Comparison of ENCODE assay signal across 3 cellular contexts in the genomic region with DNA sequence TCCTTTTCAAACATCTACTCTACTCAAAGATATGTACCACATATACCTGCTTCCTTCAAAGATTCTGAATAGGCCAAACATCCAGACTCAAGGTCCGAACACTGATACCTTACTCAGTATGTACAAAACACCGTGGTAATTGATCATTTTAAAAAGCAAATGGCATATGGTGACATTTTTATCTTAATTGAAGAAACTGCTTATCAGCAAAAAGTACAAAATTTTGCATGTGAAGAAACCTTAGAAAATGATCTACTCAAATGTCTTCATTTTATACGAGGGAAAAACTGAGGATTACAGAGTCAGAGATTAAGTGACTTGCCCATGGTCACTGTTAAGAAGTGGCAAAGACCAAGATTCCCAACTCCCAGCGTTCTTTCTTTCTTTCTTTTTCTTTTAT.
TF ChIP-seq lines count a peak whose summit lies in the region.

No MANE protein-coding gene starts in this region.

TF ChIP-seq in HepG2, 621 proteins besides CTCF, POLR2A, EP300 and RAD21:
- TF ChIP-seq ZNF431 (CRISPR knock-in tag; IDR thresholded peaks at IDR 0.05; ENCODE audit: borderline replicate concordance, low read depth) (no peak), SMARCC2 (IDR thresholded peaks at IDR 0.05) (no peak), SSRP1 (CRISPR knock-in tag; IDR thresholded peaks at IDR 0.05) (no peak), MAFK (conservative IDR thresholded peaks at IDR 0.05 in 1 of 2, IDR thresholded peaks at IDR 0.05 in 1 of 2; ENCODE audit: low read length in 2 of 2) (peak; percentile 75 to 85), ZNF121 (CRISPR knock-in tag; IDR thresholded peaks at IDR 0.05) (no peak), MAFF (IDR thresholded peaks at IDR 0.05; ENCODE audit: low read depth, low read length) (peak; percentile 87), TRIM24 (CRISPR knock-in tag; IDR thresholded peaks at IDR 0.05) (no peak), HIC2 (CRISPR knock-in tag; IDR thresholded peaks at IDR 0.05; ENCODE audit: low read depth) (no peak)
TF ChIP-seq in HepG2: peak in this region for 2.

TF ChIP-seq in IMR-90, 13 proteins besides CTCF, POLR2A, EP300 and RAD21:
- TF ChIP-seq SMC3 (IDR thresholded peaks at IDR 0.05; ENCODE audit: low read depth, low read length) (no peak), MAFK (IDR thresholded peaks at IDR 0.05; ENCODE audit: low read depth, low read length) (peak; percentile 44), NFE2L2 (IDR thresholded peaks at IDR 0.05; ENCODE audit: low read depth, low read length) (no peak), MXI1 (IDR thresholded peaks at IDR 0.05; ENCODE audit: borderline replicate concordance, low read depth, low read length) (no peak), FOS (IDR thresholded peaks at IDR 0.05; ENCODE audit: low read depth, low read length) (no peak)

TF ChIP-seq in K562, 482 proteins besides CTCF, POLR2A, EP300 and RAD21:
- peak; percentile 82 for TF ChIP-seq ZNF316 (IDR thresholded peaks at IDR 0.05)
- TF ChIP-seq ASH1L (IDR thresholded peaks at IDR 0.05; ENCODE audit: borderline replicate concordance, low read depth, partially characterized antibody) = no peak
- peak; percentile 78 for TF ChIP-seq MAFG (tag; conservative IDR thresholded peaks at IDR 0.05)
- peak; percentile 80 for TF ChIP-seq C11orf30 (IDR thresholded peaks at IDR 0.05; ENCODE audit: low read depth)
- TF ChIP-seq ZNF3 (CRISPR knock-in tag; IDR thresholded peaks at IDR 0.05) = no peak
- TF ChIP-seq MAFF (IDR thresholded peaks at IDR 0.05; ENCODE audit: low read length) = peak; percentile 49; the same call in 1 of the 2 replicates
- TF ChIP-seq HOMEZ (CRISPR knock-in tag; IDR thresholded peaks at IDR 0.05) = no peak
- TF ChIP-seq, protein P1, sequence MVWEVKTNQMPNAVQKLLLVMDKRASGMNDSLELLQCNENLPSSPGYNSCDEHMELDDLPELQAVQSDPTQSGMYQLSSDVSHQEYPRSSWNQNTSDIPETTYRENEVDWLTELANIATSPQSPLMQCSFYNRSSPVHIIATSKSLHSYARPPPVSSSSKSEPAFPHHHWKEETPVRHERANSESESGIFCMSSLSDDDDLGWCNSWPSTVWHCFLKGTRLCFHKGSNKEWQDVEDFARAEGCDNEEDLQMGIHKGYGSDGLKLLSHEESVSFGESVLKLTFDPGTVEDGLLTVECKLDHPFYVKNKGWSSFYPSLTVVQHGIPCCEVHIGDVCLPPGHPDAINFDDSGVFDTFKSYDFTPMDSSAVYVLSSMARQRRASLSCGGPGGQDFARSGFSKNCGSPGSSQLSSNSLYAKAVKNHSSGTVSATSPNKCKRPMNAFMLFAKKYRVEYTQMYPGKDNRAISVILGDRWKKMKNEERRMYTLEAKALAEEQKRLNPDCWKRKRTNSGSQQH (CRISPR knock-in tag; IDR thresholded peaks at IDR 0.05) = no peak
TF ChIP-seq in K562: peak in this region for 4.
